In the genomic region with DNA sequence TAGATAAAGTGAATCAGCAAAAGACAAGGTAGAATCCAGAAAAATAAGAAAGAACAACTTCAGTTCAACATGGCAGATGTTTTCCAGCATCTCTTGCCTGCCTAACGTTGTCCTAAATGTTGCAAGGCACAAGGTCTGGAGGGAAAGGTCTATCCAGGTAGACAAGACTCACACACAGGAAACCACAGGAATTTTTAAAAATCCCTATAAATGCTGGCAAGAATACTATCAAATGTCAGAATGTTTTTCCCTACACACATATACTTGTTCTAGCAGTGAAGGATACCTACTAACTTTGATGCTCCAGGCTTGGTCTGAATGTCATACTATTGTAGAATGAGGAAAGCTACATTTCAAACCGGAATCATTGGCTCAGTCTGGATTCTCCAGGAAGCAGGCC, we compare ENCODE assay signal across 10 cellular contexts. TPM values are rescaled to one million over a fixed set of nuclear protein-coding genes. Genes with fewer than 3 reads are reported as not detected.
"Had no signal": no experiment of that assay in that cellular context is flagged by ENCODE, and none has a peak within 500 bp of the region (broad histone marks: within the 10 kb centered on the region; RNA-seq: fewer than 3 reads in every experiment).

No MANE protein-coding gene starts in this region.

- H3K4me1 ChIP-seq: HAP-1 had no signal

- H3K9me3 ChIP-seq: HAP-1 had no signal

- H3K9ac ChIP-seq: GM23248 had no signal

- H3K36me3 ChIP-seq: HAP-1 had no signal

- H2AFZ ChIP-seq: GM23248 had no signal

- DNase-seq: GM23248, GOT3, H7, HFFc6 had no signal

- FAIRE-seq: HepG2 had no signal

- H3K4me3 ChIP-seq: GM23248, HAP-1 had no signal

- H3K27ac ChIP-seq: GM23248, HL-60 had no signal

- ATAC-seq: HCT116, HepG2 had no signal

RNA-seq across cellular contexts. Expression of gene GJA5, which starts 10.6 kb away (rescaled TPM):
- total RNA-seq: HepG2, HT1080 had no signal
- polyA plus RNA-seq: HepG2, IgD-negative memory B cell had no signal
